In the genomic region with DNA sequence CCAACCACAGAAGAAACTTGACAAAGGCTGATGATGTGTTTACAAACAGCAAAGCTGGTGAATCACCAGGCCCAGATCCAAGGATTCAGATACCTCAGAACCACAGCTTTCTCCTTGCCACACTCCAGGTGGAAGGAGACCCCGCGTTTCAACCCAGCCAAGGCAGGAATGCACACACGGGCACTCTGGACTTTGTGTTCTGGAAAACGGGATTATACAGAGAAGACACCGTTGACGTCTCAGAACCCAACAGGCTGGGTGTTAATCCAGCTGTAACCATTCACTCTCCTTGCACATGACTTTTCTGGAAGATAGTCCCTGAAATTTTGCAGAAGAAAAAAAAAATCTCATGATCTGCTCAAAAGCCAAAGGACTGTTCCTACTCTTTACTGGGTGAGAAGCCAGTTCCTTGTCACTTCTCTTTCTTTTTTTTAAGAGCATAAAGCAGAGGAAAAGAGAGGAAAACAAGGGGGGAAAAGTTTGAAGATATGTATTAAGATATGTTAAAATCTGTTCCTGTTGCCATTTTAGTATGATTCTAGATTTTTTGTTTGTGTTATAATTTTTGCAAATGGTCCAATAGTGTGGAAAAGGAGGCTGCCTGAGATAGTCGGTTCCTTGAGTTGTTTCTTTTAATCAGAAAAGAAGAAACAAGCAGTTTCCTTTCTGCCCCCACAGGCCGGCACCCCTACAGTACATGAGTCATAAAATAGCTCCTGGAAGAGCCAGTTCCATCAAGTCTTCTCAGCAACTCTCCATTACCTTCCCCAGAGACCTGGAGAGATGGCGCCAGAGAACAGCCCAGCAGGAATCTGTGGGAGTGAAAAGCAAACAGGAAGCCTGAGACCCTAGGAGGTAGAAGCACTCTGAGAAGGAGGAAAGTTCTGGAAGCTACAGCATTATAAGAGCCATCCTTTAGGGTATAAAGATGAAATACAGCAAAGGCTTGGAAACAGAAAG, we compare ENCODE assay signal across 11 cellular contexts.
A peak's percentile ranks its signal among the peaks of the same experiment; 100 is the strongest.
DNase-seq lines count a peak whose midpoint lies in the region; ATAC-seq and TF ChIP-seq lines count a peak whose summit lies in the region.
"Had no signal": no experiment of that assay in that cellular context is flagged by ENCODE, and none has a peak within 500 bp of the region (broad histone marks: within the 10 kb centered on the region; RNA-seq: fewer than 3 reads in every experiment).

No MANE protein-coding gene starts in this region.

- H3K27me3 Mint-ChIP-seq in nephron progenitor cell (ENCODE audit: low read depth, poor library complexity): peaks cover 6% of the 10 kb centered on the region

- ATAC-seq in HG03039 (IDR thresholded peaks at IDR 0.05; ENCODE audit: unreplicated experiment) (no peak), GM19324 (IDR thresholded peaks at IDR 0.05; ENCODE audit: low FRiP score, unreplicated experiment) (no peak)
- ATAC-seq: left lobe of liver had no signal

- TF ChIP-seq CTCF in nephron progenitor cell (IDR thresholded peaks at IDR 0.05): no peak

- peaks cover 28% of the 10 kb centered on the region for H3K4me1 Mint-ChIP-seq in nephron progenitor cell
- H3K4me1 Mint-ChIP-seq: CD4-positive, CD25-positive, alpha-beta regulatory T cell had no signal

- peak overlapping the region; percentile 91 for H3K27ac Mint-ChIP-seq in nephron progenitor cell
- H3K27ac Mint-ChIP-seq: CD4-positive, CD25-positive, alpha-beta regulatory T cell had no signal

- no peak overlapping the region for H3K4me3 Mint-ChIP-seq in nephron progenitor cell

- H3K9me3 Mint-ChIP-seq in nephron progenitor cell: peaks cover 13% of the 10 kb centered on the region
- H3K9me3 Mint-ChIP-seq: CD4-positive, CD25-positive, alpha-beta regulatory T cell had no signal

- peaks cover 68% of the 10 kb centered on the region for H3K36me3 Mint-ChIP-seq in nephron progenitor cell (ENCODE audit: low read depth)
- H3K36me3 Mint-ChIP-seq: CD4-positive, CD25-positive, alpha-beta regulatory T cell had no signal

- peak; percentile 41 for DNase-seq in AG08395 (ENCODE audit: low spot score)
- DNase-seq in fibroblast of the conjunctiva (ENCODE audit: low read depth): peak; percentile 18
- DNase-seq in nephron progenitor cell: no peak
- DNase-seq in HT-29 (ENCODE audit: low spot score): no peak
- DNase-seq in C1 segment of cervical spinal cord (lab: John Stamatoyannopoulos, UW): no peak
- DNase-seq: CD4-positive, CD25-positive, alpha-beta regulatory T cell; stimulated activated naive CD4-positive, alpha-beta T cell treated with Interleukin-2 at 50 U/mL for 16 hours had no signal

TF ChIP-seq in PFSK-1, 5 proteins besides CTCF, POLR2A, EP300 and RAD21:
- TF ChIP-seq, protein P1, sequence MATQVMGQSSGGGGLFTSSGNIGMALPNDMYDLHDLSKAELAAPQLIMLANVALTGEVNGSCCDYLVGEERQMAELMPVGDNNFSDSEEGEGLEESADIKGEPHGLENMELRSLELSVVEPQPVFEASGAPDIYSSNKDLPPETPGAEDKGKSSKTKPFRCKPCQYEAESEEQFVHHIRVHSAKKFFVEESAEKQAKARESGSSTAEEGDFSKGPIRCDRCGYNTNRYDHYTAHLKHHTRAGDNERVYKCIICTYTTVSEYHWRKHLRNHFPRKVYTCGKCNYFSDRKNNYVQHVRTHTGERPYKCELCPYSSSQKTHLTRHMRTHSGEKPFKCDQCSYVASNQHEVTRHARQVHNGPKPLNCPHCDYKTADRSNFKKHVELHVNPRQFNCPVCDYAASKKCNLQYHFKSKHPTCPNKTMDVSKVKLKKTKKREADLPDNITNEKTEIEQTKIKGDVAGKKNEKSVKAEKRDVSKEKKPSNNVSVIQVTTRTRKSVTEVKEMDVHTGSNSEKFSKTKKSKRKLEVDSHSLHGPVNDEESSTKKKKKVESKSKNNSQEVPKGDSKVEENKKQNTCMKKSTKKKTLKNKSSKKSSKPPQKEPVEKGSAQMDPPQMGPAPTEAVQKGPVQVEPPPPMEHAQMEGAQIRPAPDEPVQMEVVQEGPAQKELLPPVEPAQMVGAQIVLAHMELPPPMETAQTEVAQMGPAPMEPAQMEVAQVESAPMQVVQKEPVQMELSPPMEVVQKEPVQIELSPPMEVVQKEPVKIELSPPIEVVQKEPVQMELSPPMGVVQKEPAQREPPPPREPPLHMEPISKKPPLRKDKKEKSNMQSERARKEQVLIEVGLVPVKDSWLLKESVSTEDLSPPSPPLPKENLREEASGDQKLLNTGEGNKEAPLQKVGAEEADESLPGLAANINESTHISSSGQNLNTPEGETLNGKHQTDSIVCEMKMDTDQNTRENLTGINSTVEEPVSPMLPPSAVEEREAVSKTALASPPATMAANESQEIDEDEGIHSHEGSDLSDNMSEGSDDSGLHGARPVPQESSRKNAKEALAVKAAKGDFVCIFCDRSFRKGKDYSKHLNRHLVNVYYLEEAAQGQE (IDR thresholded peaks at IDR 0.05; ENCODE audit: insufficient read depth in 1 of 2, low read depth in 2 of 2, low read length in 2 of 2): 0 out of 4 replicates have a peak, but pooled peaks of 1 of the 2 experiments have one; percentile 36
- TF ChIP-seq SIN3A (IDR thresholded peaks at IDR 0.05; ENCODE audit: borderline replicate concordance, insufficient read depth, low read length) (peak; percentile 46; the same call in 1 of the 2 replicates), POLR2AphosphoS5 (IDR thresholded peaks at IDR 0.05; ENCODE audit: low read depth, low read length) (no peak), TAF1 (IDR thresholded peaks at IDR 0.05; ENCODE audit: borderline replicate concordance, insufficient read depth, low read length) (no peak), FOXP2 (optimal IDR thresholded peaks at IDR 0.05; ENCODE audit: borderline replicate concordance, extremely low read depth, extremely low read length, insufficient read depth) (no peak)

Comparison
In these comparisons a context has a peak if more than half of its experiments do, and no peak if none do; other contexts are left out.
1. DNase-seq: peak in AG08395 (single experiment) and fibroblast of the conjunctiva (single experiment); none in nephron progenitor cell (single experiment), HT-29 (single experiment) and C1 segment of cervical spinal cord (0 of 14).